1 cellular context compared by ENCODE assay signal in the genomic region with DNA sequence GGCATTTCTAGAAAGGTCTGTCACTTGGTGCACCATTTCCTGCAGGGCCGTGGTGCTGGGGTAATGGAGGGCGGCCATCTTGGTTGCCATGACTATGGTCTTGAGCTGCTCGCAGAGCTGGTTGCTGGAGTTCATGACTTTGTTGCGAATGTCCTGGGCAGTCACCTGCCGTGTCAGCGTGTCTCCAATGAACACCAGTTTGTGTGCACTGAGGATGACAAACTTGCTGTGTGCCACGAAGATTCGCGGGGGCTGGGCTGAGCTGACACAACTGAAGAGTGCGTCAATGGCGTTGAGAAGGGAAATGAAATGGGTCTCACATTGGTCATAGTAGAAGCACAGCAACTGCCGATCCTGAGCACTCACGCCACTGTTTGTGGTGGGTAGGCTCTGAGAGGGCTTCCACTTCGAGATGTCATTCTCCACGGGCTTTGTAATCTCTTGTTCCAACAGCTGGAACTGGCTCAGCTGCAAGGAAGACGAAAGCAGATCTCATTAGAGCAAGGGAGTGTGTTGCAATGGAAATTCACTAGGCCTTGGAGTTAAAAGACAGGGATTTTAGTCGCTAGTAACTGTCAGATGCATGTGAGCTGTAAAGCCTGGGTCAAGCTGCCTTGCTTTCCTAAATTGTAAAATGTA.
TF ChIP-seq lines count a peak whose summit lies in the region.

No MANE protein-coding gene starts in this region.

TF ChIP-seq in HepG2, 621 proteins besides CTCF, POLR2A, EP300 and RAD21:
- TF ChIP-seq ZNF558 (CRISPR knock-in tag; IDR thresholded peaks at IDR 0.05; ENCODE audit: borderline replicate concordance) = no peak
- 0 out of 2 replicates have a peak, but pooled peaks have one; percentile 15 for TF ChIP-seq HOXA3 (CRISPR knock-in tag; IDR thresholded peaks at IDR 0.05)
- TF ChIP-seq ZNF138 (CRISPR knock-in tag; IDR thresholded peaks at IDR 0.05; ENCODE audit: low read depth) = no peak
- TF ChIP-seq POLR2G (IDR thresholded peaks at IDR 0.05; ENCODE audit: low read depth, low read length) = peak; percentile 75
- 0 out of 2 replicates have a peak, but pooled peaks have one; percentile 25 for TF ChIP-seq ZNF430 (CRISPR knock-in tag; IDR thresholded peaks at IDR 0.05)
- peak; percentile 76 for TF ChIP-seq YY1 (IDR thresholded peaks at IDR 0.05; ENCODE audit: insufficient read depth, insufficient replicate concordance, low read depth, low read length)
- TF ChIP-seq, protein P1, sequence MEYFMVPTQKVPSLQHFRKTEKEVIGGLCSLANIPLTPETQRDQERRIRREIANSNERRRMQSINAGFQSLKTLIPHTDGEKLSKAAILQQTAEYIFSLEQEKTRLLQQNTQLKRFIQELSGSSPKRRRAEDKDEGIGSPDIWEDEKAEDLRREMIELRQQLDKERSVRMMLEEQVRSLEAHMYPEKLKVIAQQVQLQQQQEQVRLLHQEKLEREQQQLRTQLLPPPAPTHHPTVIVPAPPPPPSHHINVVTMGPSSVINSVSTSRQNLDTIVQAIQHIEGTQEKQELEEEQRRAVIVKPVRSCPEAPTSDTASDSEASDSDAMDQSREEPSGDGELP (IDR thresholded peaks at IDR 0.05; ENCODE audit: borderline replicate concordance, low read depth) = 0 out of 2 replicates have a peak, but pooled peaks have one; percentile 9
- no peak for TF ChIP-seq EZH2 (conservative IDR thresholded peaks at IDR 0.05; ENCODE audit: low read depth, low read length)
- peak; percentile 35; the same call in 1 of the 2 replicates for TF ChIP-seq ZNF230 (CRISPR knock-in tag; IDR thresholded peaks at IDR 0.05)
- TF ChIP-seq ZBTB38 (CRISPR knock-in tag; IDR thresholded peaks at IDR 0.05) = peak; percentile 83
- no peak for TF ChIP-seq TBL1XR1 (IDR thresholded peaks at IDR 0.05; ENCODE audit: borderline replicate concordance, low read length, partially characterized antibody)
- TF ChIP-seq RXRA (CRISPR knock-in tag; IDR thresholded peaks at IDR 0.05) = peak; percentile 48; the same call in 1 of the 2 replicates
- peak; percentile 42 for TF ChIP-seq SALL1 (CRISPR knock-in tag; IDR thresholded peaks at IDR 0.05)
- 0 out of 2 replicates have a peak, but pooled peaks have one; percentile 21 for TF ChIP-seq MBD4 (IDR thresholded peaks at IDR 0.05; ENCODE audit: borderline replicate concordance, low read length)
- TF ChIP-seq AGO2 (optimal IDR thresholded peaks at IDR 0.05; ENCODE audit: low read depth, low read length) = peak; percentile 56
- TF ChIP-seq, protein P2, sequence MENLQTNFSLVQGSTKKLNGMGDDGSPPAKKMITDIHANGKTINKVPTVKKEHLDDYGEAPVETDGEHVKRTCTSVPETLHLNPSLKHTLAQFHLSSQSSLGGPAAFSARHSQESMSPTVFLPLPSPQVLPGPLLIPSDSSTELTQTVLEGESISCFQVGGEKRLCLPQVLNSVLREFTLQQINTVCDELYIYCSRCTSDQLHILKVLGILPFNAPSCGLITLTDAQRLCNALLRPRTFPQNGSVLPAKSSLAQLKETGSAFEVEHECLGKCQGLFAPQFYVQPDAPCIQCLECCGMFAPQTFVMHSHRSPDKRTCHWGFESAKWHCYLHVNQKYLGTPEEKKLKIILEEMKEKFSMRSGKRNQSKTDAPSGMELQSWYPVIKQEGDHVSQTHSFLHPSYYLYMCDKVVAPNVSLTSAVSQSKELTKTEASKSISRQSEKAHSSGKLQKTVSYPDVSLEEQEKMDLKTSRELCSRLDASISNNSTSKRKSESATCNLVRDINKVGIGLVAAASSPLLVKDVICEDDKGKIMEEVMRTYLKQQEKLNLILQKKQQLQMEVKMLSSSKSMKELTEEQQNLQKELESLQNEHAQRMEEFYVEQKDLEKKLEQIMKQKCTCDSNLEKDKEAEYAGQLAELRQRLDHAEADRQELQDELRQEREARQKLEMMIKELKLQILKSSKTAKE (CRISPR knock-in tag; IDR thresholded peaks at IDR 0.05; ENCODE audit: borderline replicate concordance) = no peak
- TF ChIP-seq POLR2AphosphoS5 (IDR thresholded peaks at IDR 0.05; ENCODE audit: low read depth, low read length) = peak; percentile 31
- TF ChIP-seq, protein P3, sequence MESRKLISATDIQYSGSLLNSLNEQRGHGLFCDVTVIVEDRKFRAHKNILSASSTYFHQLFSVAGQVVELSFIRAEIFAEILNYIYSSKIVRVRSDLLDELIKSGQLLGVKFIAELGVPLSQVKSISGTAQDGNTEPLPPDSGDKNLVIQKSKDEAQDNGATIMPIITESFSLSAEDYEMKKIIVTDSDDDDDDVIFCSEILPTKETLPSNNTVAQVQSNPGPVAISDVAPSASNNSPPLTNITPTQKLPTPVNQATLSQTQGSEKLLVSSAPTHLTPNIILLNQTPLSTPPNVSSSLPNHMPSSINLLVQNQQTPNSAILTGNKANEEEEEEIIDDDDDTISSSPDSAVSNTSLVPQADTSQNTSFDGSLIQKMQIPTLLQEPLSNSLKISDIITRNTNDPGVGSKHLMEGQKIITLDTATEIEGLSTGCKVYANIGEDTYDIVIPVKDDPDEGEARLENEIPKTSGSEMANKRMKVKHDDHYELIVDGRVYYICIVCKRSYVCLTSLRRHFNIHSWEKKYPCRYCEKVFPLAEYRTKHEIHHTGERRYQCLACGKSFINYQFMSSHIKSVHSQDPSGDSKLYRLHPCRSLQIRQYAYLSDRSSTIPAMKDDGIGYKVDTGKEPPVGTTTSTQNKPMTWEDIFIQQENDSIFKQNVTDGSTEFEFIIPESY (CRISPR knock-in tag; IDR thresholded peaks at IDR 0.05) = peak; percentile 37; the same call in 1 of the 2 replicates
- TF ChIP-seq, protein P4, sequence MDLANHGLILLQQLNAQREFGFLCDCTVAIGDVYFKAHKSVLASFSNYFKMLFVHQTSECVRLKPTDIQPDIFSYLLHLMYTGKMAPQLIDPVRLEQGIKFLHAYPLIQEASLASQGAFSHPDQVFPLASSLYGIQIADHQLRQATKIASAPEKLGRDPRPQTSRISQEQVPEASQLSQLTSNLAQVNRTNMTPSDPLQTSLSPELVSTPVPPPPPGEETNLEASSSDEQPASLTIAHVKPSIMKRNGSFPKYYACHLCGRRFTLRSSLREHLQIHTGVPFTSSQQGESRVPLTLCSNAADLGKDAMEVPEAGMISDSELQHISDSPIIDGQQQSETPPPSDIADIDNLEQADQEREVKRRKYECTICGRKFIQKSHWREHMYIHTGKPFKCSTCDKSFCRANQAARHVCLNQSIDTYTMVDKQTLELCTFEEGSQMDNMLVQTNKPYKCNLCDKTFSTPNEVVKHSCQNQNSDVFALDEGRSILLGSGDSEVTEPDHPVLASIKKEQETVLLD (CRISPR knock-in tag; IDR thresholded peaks at IDR 0.05; ENCODE audit: low read depth) = no peak
- peak; percentile 77; the same call in 1 of the 2 replicates for TF ChIP-seq SSRP1 (CRISPR knock-in tag; IDR thresholded peaks at IDR 0.05)
- TF ChIP-seq, protein P5, sequence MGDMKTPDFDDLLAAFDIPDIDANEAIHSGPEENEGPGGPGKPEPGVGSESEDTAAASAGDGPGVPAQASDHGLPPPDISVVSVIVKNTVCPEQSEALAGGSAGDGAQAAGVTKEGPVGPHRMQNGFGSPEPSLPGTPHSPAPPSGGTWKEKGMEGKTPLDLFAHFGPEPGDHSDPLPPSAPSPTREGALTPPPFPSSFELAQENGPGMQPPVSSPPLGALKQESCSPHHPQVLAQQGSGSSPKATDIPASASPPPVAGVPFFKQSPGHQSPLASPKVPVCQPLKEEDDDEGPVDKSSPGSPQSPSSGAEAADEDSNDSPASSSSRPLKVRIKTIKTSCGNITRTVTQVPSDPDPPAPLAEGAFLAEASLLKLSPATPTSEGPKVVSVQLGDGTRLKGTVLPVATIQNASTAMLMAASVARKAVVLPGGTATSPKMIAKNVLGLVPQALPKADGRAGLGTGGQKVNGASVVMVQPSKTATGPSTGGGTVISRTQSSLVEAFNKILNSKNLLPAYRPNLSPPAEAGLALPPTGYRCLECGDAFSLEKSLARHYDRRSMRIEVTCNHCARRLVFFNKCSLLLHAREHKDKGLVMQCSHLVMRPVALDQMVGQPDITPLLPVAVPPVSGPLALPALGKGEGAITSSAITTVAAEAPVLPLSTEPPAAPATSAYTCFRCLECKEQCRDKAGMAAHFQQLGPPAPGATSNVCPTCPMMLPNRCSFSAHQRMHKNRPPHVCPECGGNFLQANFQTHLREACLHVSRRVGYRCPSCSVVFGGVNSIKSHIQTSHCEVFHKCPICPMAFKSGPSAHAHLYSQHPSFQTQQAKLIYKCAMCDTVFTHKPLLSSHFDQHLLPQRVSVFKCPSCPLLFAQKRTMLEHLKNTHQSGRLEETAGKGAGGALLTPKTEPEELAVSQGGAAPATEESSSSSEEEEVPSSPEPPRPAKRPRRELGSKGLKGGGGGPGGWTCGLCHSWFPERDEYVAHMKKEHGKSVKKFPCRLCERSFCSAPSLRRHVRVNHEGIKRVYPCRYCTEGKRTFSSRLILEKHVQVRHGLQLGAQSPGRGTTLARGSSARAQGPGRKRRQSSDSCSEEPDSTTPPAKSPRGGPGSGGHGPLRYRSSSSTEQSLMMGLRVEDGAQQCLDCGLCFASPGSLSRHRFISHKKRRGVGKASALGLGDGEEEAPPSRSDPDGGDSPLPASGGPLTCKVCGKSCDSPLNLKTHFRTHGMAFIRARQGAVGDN (CRISPR knock-in tag; IDR thresholded peaks at IDR 0.05) = peak; percentile 69
- peak; percentile 63; the same call in 1 of the 2 replicates for TF ChIP-seq ZC3H13 (CRISPR knock-in tag; IDR thresholded peaks at IDR 0.05)
- 0 out of 2 replicates have a peak, but pooled peaks have one; percentile 31 for TF ChIP-seq NRL (CRISPR knock-in tag; IDR thresholded peaks at IDR 0.05; ENCODE audit: borderline replicate concordance)
- TF ChIP-seq, protein P6, sequence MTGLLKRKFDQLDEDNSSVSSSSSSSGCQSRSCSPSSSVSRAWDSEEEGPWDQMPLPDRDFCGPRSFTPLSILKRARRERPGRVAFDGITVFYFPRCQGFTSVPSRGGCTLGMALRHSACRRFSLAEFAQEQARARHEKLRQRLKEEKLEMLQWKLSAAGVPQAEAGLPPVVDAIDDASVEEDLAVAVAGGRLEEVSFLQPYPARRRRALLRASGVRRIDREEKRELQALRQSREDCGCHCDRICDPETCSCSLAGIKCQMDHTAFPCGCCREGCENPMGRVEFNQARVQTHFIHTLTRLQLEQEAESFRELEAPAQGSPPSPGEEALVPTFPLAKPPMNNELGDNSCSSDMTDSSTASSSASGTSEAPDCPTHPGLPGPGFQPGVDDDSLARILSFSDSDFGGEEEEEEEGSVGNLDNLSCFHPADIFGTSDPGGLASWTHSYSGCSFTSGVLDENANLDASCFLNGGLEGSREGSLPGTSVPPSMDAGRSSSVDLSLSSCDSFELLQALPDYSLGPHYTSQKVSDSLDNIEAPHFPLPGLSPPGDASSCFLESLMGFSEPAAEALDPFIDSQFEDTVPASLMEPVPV (CRISPR knock-in tag; IDR thresholded peaks at IDR 0.05) = no peak
- TF ChIP-seq PLRG1 (conservative IDR thresholded peaks at IDR 0.05) = no peak
- TF ChIP-seq FOSL1 (CRISPR knock-in tag; IDR thresholded peaks at IDR 0.05; ENCODE audit: borderline replicate concordance) = no peak
- TF ChIP-seq RBM22 (optimal IDR thresholded peaks at IDR 0.05; ENCODE audit: low read length) = peak; percentile 98
- TF ChIP-seq ZNF253 (CRISPR knock-in tag; IDR thresholded peaks at IDR 0.05; ENCODE audit: borderline replicate concordance) = no peak
- TF ChIP-seq, protein P7, sequence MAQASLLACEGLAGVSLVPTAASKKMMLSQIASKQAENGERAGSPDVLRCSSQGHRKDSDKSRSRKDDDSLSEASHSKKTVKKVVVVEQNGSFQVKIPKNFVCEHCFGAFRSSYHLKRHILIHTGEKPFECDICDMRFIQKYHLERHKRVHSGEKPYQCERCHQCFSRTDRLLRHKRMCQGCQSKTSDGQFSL (CRISPR knock-in tag; IDR thresholded peaks at IDR 0.05) = no peak
- TF ChIP-seq, protein P8, sequence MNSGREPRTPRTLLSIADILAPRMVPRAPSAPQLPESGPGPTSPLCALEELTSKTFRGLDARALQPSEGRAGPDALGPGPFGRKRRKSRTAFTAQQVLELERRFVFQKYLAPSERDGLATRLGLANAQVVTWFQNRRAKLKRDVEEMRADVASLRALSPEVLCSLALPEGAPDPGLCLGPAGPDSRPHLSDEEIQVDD (CRISPR knock-in tag; IDR thresholded peaks at IDR 0.05; ENCODE audit: borderline replicate concordance) = 0 out of 2 replicates have a peak, but pooled peaks have one; percentile 79
- 0 out of 2 replicates have a peak, but pooled peaks have one; percentile 34 for TF ChIP-seq ZNF878 (CRISPR knock-in tag; IDR thresholded peaks at IDR 0.05)
- 0 out of 2 replicates have a peak, but pooled peaks have one; percentile 40 for TF ChIP-seq ZNF709 (CRISPR knock-in tag; IDR thresholded peaks at IDR 0.05)
